8 cellular contexts compared by ENCODE assay signal in the genomic region with DNA sequence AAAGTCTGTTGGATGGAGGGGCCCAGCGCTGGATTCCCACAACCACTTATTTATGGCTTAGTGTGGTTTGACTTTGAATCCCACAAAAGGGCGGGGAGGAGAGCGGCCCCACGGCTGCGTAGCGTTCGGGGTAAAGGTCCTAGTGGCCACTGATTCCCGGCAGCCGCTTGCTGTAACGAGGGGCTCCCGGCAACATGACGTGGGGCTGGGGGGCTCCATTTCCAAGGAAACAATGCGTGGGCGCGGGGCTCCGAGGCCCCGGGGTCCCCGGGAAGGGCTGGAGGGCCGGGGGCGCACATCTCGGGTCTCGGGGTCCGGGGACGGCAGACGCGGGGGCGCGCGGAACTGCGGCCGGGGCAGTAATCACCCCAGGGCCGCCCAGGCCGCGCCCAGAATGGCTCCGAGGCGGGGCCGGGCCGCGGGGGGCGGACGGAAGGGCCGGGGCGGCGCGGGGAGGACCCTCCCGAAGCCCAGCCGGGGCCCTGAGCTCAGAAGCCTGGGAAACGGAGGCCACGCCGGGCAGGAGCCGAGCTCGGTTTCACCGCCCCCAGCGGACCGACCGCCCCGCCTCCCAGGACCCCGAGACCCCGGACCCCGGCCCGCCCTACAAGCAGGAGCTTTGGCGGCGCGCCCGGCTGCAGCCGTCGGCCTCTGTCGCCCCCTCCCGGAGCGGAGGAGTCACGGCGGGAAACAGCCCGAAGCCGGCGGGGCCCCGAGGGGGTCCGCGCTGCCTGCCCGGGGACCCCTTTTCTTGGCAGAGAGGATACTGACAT. TPM values are rescaled to one million over a fixed set of nuclear protein-coding genes. Genes with fewer than 3 reads are reported as not detected.
A peak's percentile ranks its signal among the peaks of the same experiment; 100 is the strongest.
DNase-seq lines count a peak whose midpoint lies in the region; ATAC-seq and TF ChIP-seq lines count a peak whose summit lies in the region.

No MANE protein-coding gene starts in this region.

- peaks cover 21% of the 10 kb centered on the region for H3K4me1 ChIP-seq in fibroblast of lung (ENCODE audit: control insufficient read depth, extremely low read depth, insufficient read depth, low read length)

- peak overlapping the region; percentile 82 for H3K27ac Mint-ChIP-seq in CD4-positive, alpha-beta T cell
- H3K27ac Mint-ChIP-seq in naive thymus-derived CD8-positive, alpha-beta T cell, result peak overlapping the region; percentile 68 to 93 (median 90)
- peak overlapping the region; percentile 98 for H3K27ac Mint-ChIP-seq in stimulated activated naive B cell treated with anti-CD40 and anti-IgM and Interleukin-4, amounts not matched to agents 10 μg/mL and 1 μg/mL and 100 μg/mL, for 72 hours

- peak; percentile 85 for ATAC-seq in CD4-positive, alpha-beta T cell (ENCODE audit: poor library complexity)
- ATAC-seq in HG03457 (IDR thresholded peaks at IDR 0.05; ENCODE audit: unreplicated experiment), result peak; percentile 75
- peak; percentile 85 to 89 for ATAC-seq in naive thymus-derived CD8-positive, alpha-beta T cell
- peak; percentile 91 to 92 for ATAC-seq in stimulated activated naive B cell treated with anti-CD40 and anti-IgM and Interleukin-4, amounts not matched to agents 10 μg/mL and 1 μg/mL and 100 μg/mL, for 72 hours (replicated peaks)

- no peaks in the 10 kb centered on the region for H3K9me3 Mint-ChIP-seq in CD4-positive, alpha-beta T cell
- H3K9me3 Mint-ChIP-seq in naive thymus-derived CD8-positive, alpha-beta T cell, result no peaks in the 10 kb centered on the region
- H3K9me3 Mint-ChIP-seq in stimulated activated naive B cell treated with anti-CD40 and anti-IgM and Interleukin-4, amounts not matched to agents 10 μg/mL and 1 μg/mL and 100 μg/mL, for 72 hours, result no peaks in the 10 kb centered on the region

- POLR2A ChIA-PET in CD4-positive, alpha-beta T cell (lab: Charles Lee), result interaction anchor here (0.9 to 4.1 kb wide), 10 partner anchors 34 to 389 kb away, joined by 3 to 59 read pairs (median 6); a partner anchor contains a TSS
- POLR2A ChIA-PET in naive thymus-derived CD8-positive, alpha-beta T cell (lab: Charles Lee), result interaction anchor here (0.9 to 4.8 kb wide), 7 partner anchors 37 to 390 kb away, joined by 3 to 59 read pairs (median 4); a partner anchor contains a TSS

- H4K20me1 ChIP-seq in fibroblast of lung (ENCODE audit: control insufficient read depth, extremely low read depth, insufficient read depth, low read length), result no peaks in the 10 kb centered on the region

- peak; percentile 97 for TF ChIP-seq CTCF in CD4-positive, alpha-beta T cell (IDR thresholded peaks at IDR 0.05)
- TF ChIP-seq CTCF in fibroblast of lung (conservative IDR thresholded peaks at IDR 0.05 in 1 of 2, IDR thresholded peaks at IDR 0.05 in 1 of 2; ENCODE audit: low read depth in 1 of 2, low read length in 2 of 2), result peak; percentile 56 to 72

- H3K27ac ChIP-seq in CD4-positive, alpha-beta T cell (ENCODE audit: low read depth, low read length), result no peak overlapping the region
- H3K27ac ChIP-seq in fibroblast of lung (ENCODE audit: insufficient read depth, low read length), result peak overlapping the region; percentile 97

- H2AFZ ChIP-seq in fibroblast of lung (ENCODE audit: low read length), result peak overlapping the region; percentile 27

- no peaks in the 10 kb centered on the region for H3K36me3 Mint-ChIP-seq in CD4-positive, alpha-beta T cell (ENCODE audit: low read depth)
- peaks cover 0 to 2% (median 0%) of the 10 kb centered on the region in 3 donors for H3K36me3 Mint-ChIP-seq in naive thymus-derived CD8-positive, alpha-beta T cell
- H3K36me3 Mint-ChIP-seq in stimulated activated naive B cell treated with anti-CD40 and anti-IgM and Interleukin-4, amounts not matched to agents 10 μg/mL and 1 μg/mL and 100 μg/mL, for 72 hours, result no peaks in the 10 kb centered on the region

- H3K4me1 Mint-ChIP-seq in CD4-positive, alpha-beta T cell (ENCODE audit: low read depth), result peaks cover 32% of the 10 kb centered on the region
- H3K4me1 Mint-ChIP-seq in naive thymus-derived CD8-positive, alpha-beta T cell, result peaks cover 10 to 38% (median 22%) of the 10 kb centered on the region in 4 donors
- H3K4me1 Mint-ChIP-seq in stimulated activated naive B cell treated with anti-CD40 and anti-IgM and Interleukin-4, amounts not matched to agents 10 μg/mL and 1 μg/mL and 100 μg/mL, for 72 hours, result peaks cover 11 to 18% of the 10 kb centered on the region in 2 donors

- peak overlapping the region; percentile 53 to 63 (median 60) for H3K4me3 ChIP-seq in fibroblast of lung (replicated peaks in 1 of 4; ENCODE audit: control extremely low read depth in 1 of 4, insufficient read depth in 1 of 4, low read depth in 3 of 4, low read length in 4 of 4)

- peak overlapping the region; percentile 96 for H3K9ac ChIP-seq in fibroblast of lung (ENCODE audit: insufficient read depth, low read length)

- H3K27me3 ChIP-seq in CD4-positive, alpha-beta T cell (ENCODE audit: control insufficient read depth, insufficient read depth, low read length), result no peaks in the 10 kb centered on the region
- H3K27me3 ChIP-seq in fibroblast of lung (ENCODE audit: control insufficient read depth, insufficient read depth, low read length), result no peaks in the 10 kb centered on the region

- H3K4me2 ChIP-seq in fibroblast of lung (ENCODE audit: extremely low read depth, insufficient read depth, low read length), result peak overlapping the region; percentile 83

- no peaks in the 10 kb centered on the region for H3K36me3 ChIP-seq in fibroblast of lung (ENCODE audit: control insufficient read depth, insufficient read depth, low read length)

- H3K9me3 ChIP-seq in CD4-positive, alpha-beta T cell (ENCODE audit: control insufficient read depth, low read length), result no peaks in the 10 kb centered on the region
- no peaks in the 10 kb centered on the region for H3K9me3 ChIP-seq in fibroblast of lung (ENCODE audit: control insufficient read depth, insufficient read depth, low read depth, low read length)

- H3K4me3 Mint-ChIP-seq in CD4-positive, alpha-beta T cell, result peak overlapping the region; percentile 93
- peak overlapping the region; percentile 81 to 92 (median 88) for H3K4me3 Mint-ChIP-seq in naive thymus-derived CD8-positive, alpha-beta T cell
- peak overlapping the region; percentile 93 to 96 for H3K4me3 Mint-ChIP-seq in stimulated activated naive B cell treated with anti-CD40 and anti-IgM and Interleukin-4, amounts not matched to agents 10 μg/mL and 1 μg/mL and 100 μg/mL, for 72 hours

- peaks cover 15% of the 10 kb centered on the region for H3K27me3 Mint-ChIP-seq in CD4-positive, alpha-beta T cell
- H3K27me3 Mint-ChIP-seq in naive thymus-derived CD8-positive, alpha-beta T cell, result peaks cover 11 to 26% (median 17%) of the 10 kb centered on the region in 5 donors
- H3K27me3 Mint-ChIP-seq in stimulated activated naive B cell treated with anti-CD40 and anti-IgM and Interleukin-4, amounts not matched to agents 10 μg/mL and 1 μg/mL and 100 μg/mL, for 72 hours, result peaks cover 33 to 39% of the 10 kb centered on the region in 2 donors

- CTCF ChIA-PET in CD4-positive, alpha-beta T cell (lab: Charles Lee), result interaction anchor here (0.6 to 5.9 kb wide), 18 partner anchors 9 to 490 kb away, joined by 3 to 127 read pairs (median 4); a partner anchor contains a TSS

- no peaks in the 10 kb centered on the region for H3K79me2 ChIP-seq in fibroblast of lung (ENCODE audit: control insufficient read depth, insufficient read depth, low read length)

- intact Hi-C loops in CD4-positive, alpha-beta T cell (cut with DNase I, micrococcal nuclease), result loop anchor here (1.0 to 10.0 kb wide), 3 partner anchors 54 to 390 kb away; a partner anchor contains a TSS

- DNase-seq in CD4-positive, alpha-beta T cell, result peak; percentile 57 to 83 (median 72)
- DNase-seq in GM19240 (ENCODE audit: insufficient read length, low spot score) (peak; percentile 83), OCI-M1 (lab: John Stamatoyannopoulos, UW) (peak; percentile 78), activated T-helper 1 cell treated with Interleukin-2 at 50 U/mL for 16 hours (ENCODE audit: low read depth) (peak; percentile 61), fibroblast of lung (ENCODE audit: low read depth in 2 of 2) (peak; percentile 82 to 91)
- peak; percentile 53 to 85 (median 76) for DNase-seq in naive thymus-derived CD8-positive, alpha-beta T cell
- DNase-seq in stimulated activated naive B cell treated with anti-CD40 and anti-IgM and Interleukin-4, amounts not matched to agents 10 μg/mL and 1 μg/mL and 100 μg/mL, for 72 hours, result peak; percentile 75

RNA-seq across cellular contexts. Expression of a gene that starts 11.9 kb away (rescaled TPM):
- under 1 TPM in 1 of 2 experiments, not detected in 1; 0.39 TPM for total RNA-seq in CD4-positive, alpha-beta T cell
- total RNA-seq in fibroblast of lung, result 8.2 and 10.7 TPM in 2 replicates
- polyA plus RNA-seq in fibroblast of lung, result 3.1 and 4.8 TPM in 2 replicates
- polyA plus RNA-seq in fibroblast of lung (2012), result 4.1 and 6.9 TPM in 2 replicates
- 9.2 and 34.0 TPM in 2 replicates for polyA minus RNA-seq in fibroblast of lung (ENCODE audit: low replicate concordance)
- not detected for total RNA-seq in naive thymus-derived CD8-positive, alpha-beta T cell
- polyA plus RNA-seq in naive thymus-derived CD8-positive, alpha-beta T cell, result not detected
